ENCODE assay signal across 8 cellular contexts in the genomic region with DNA sequence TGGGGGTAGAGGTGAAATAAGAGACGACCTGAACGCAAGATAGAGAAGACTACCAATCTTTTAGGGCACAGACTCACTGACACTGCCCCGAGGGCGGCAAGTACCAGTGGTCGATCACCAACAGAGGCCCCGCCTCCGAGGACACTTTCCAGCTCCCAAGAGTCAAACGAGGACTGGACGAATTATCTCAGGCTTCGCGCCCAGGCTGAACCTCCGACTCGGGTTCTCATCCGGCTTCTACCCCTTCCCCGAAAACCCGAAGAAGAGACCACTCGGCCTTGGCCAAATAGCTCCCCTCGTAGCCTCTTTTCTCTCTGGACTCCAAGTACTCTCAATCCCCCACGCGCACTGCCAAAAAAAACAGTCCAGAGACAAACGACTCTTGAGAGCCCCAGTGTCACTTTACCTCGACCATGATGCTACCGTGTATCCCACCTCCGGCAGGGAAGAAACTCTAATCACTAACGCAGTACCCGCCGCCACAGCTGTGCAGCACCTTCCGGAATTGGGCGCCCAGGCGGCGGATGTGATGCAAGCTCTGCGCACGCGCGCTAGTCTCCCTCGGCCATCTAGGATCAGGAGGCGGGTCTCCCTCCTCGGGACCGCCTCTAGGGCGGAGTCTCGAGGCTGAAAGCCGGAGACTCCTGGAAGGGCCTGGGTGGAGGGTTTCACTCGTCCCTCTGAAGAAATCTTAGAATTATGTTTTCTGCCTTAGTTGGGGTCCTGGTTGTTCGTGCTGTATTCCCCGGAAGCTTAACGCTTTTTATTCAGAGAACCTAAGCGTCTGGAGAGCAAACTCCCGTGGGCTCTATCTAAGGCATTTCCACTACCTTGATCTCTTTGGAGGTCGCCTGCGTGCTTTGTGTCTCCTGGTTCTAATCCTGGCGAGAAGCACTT. TPM values are rescaled to one million over a fixed set of nuclear protein-coding genes. Genes with fewer than 3 reads are reported as not detected.
DNase-seq lines count a peak whose midpoint lies in the region; ATAC-seq, FAIRE-seq and TF ChIP-seq lines count a peak whose summit lies in the region.

PLRG1 (minus strand) TSS at position 507 of the 897 bp plus-strand sequence; CDS start at position 415, 92 bp downstream.

- peak within 1 kb of the TSS; percentile 98 for H3K27ac Mint-ChIP-seq in WTC11

- WGBS in small intestine, 3 donors = 0 to 1% (median 0%) methylated on average over 50 to 51 of the region's 51 CpGs

- no peaks in the 10 kb centered on the region for H3K9me3 ChIP-seq in small intestine (ENCODE audit: control insufficient read depth, low read depth)

- DNase-seq in AG08395 (ENCODE audit: low spot score) (peak; percentile 99), NCI-H226 (peak; percentile 85), WTC11 (ENCODE audit: low spot score) (peak; percentile 96), cardiac fibroblast (ENCODE audit: low read depth in 2 of 2) (peak; percentile 96), iPS-NIHi11 (ENCODE audit: low spot score) (peak; percentile 93), small intestine (peak; percentile 97)

- POLR2A ChIA-PET in WTC11 (lab: Charles Lee) = interaction anchor here (1.2 to 1.5 kb wide), 2 partner anchors 9 to 19 kb away, joined by 4 to 5 read pairs; no protein-coding TSS in a partner anchor

- H3K27me3 ChIP-seq in small intestine (ENCODE audit: control insufficient read depth in 2 of 2, insufficient read depth in 2 of 2, low read length in 2 of 2) = no peaks in the 10 kb centered on the region

- H3K36me3 ChIP-seq in small intestine (ENCODE audit: control insufficient read depth in 2 of 2, insufficient read depth in 2 of 2, low read length in 2 of 2) = peaks cover 4 to 6% of the 10 kb centered on the region in 2 donors

- TF ChIP-seq CTCF in WTC11 (IDR thresholded peaks at IDR 0.05) (no peak), cardiac fibroblast (IDR thresholded peaks at IDR 0.05; ENCODE audit: low read depth, low read length) (peak; percentile 26)

- H3K4me3 ChIP-seq in cardiac fibroblast (replicated peaks in 1 of 2; ENCODE audit: low read depth in 2 of 2, low read length in 2 of 2) (peak within 1 kb of the TSS; percentile 81 to 96), small intestine (ENCODE audit: low read depth in 1 of 2, low read length in 2 of 2) (peak within 1 kb of the TSS; percentile 82 to 88)

- peak; percentile 33 for FAIRE-seq in small intestine (lab: Jason Lieb, UNC)

- peaks cover 9% of the 10 kb centered on the region for H3K4me1 Mint-ChIP-seq in WTC11

- peaks cover 19% of the 10 kb centered on the region for H3K36me3 Mint-ChIP-seq in WTC11

- no peaks in the 10 kb centered on the region for H3K27me3 Mint-ChIP-seq in WTC11 (ENCODE audit: low read depth)

- H3K9me3 Mint-ChIP-seq in WTC11 = no peaks in the 10 kb centered on the region

- peak within 1 kb of the TSS in 1 of 2 donors; percentile 88 for H3K27ac ChIP-seq in small intestine (ENCODE audit: low read depth in 1 of 2, low read length in 1 of 2)

- peak; percentile 99 for ATAC-seq in GM18909 (IDR thresholded peaks at IDR 0.05; ENCODE audit: poor library complexity, unreplicated experiment)
- peak; percentile 98 for ATAC-seq in HG03175 (IDR thresholded peaks at IDR 0.05; ENCODE audit: unreplicated experiment)
- peak; percentile 97 for ATAC-seq in WTC11

- peak within 1 kb of the TSS; percentile 91 for H3K4me3 Mint-ChIP-seq in WTC11

- H3K4me1 ChIP-seq in small intestine (ENCODE audit: control insufficient read depth in 2 of 2, insufficient read depth in 1 of 2, low read depth in 1 of 2, low read length in 1 of 2) = peaks cover 2 to 4% of the 10 kb centered on the region in 2 donors

- CTCF ChIA-PET in WTC11 (lab: Charles Lee) = interaction anchor here (0.6 to 6.8 kb wide), 11 partner anchors 9 to 758 kb away, joined by 3 to 104 read pairs (median 4); partner anchors contain the start of genes DCHS2 and LRAT

TF ChIP-seq in WTC11, 78 proteins besides CTCF, POLR2A, EP300 and RAD21:
- TF ChIP-seq ZNF263 (CRISPR knock-in tag; IDR thresholded peaks at IDR 0.05; ENCODE audit: low read depth) (no peak), MAX (CRISPR knock-in tag; IDR thresholded peaks at IDR 0.05) (peak; percentile 42), CREM (CRISPR knock-in tag; IDR thresholded peaks at IDR 0.05) (peak; percentile 69), SP1 (CRISPR knock-in tag; conservative IDR thresholded peaks at IDR 0.05) (peak; percentile 62), TEAD4 (CRISPR knock-in tag; IDR thresholded peaks at IDR 0.05) (no peak), GABPB1 (CRISPR knock-in tag; IDR thresholded peaks at IDR 0.05) (peak; percentile 97)
- TF ChIP-seq, protein P1, sequence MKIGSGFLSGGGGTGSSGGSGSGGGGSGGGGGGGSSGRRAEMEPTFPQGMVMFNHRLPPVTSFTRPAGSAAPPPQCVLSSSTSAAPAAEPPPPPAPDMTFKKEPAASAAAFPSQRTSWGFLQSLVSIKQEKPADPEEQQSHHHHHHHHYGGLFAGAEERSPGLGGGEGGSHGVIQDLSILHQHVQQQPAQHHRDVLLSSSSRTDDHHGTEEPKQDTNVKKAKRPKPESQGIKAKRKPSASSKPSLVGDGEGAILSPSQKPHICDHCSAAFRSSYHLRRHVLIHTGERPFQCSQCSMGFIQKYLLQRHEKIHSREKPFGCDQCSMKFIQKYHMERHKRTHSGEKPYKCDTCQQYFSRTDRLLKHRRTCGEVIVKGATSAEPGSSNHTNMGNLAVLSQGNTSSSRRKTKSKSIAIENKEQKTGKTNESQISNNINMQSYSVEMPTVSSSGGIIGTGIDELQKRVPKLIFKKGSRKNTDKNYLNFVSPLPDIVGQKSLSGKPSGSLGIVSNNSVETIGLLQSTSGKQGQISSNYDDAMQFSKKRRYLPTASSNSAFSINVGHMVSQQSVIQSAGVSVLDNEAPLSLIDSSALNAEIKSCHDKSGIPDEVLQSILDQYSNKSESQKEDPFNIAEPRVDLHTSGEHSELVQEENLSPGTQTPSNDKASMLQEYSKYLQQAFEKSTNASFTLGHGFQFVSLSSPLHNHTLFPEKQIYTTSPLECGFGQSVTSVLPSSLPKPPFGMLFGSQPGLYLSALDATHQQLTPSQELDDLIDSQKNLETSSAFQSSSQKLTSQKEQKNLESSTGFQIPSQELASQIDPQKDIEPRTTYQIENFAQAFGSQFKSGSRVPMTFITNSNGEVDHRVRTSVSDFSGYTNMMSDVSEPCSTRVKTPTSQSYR (CRISPR knock-in tag; IDR thresholded peaks at IDR 0.05) = no peak

RNA-seq across cellular contexts. Expression of gene PLRG1, which starts in this region (rescaled TPM):
- 76.3 to 84.8 TPM (median 78.3 TPM) in 3 replicates for total RNA-seq in WTC11 (2021)
- 10 to 100 TPM; 41.8 to 47.0 (median 44.4) TPM for polyA plus RNA-seq in small intestine
